16 cellular contexts compared by ENCODE assay signal in genomic region chr2:36511858-36512630, GRCh38.
DNase-seq lines count a peak whose midpoint lies in the region; ATAC-seq and TF ChIP-seq lines count a peak whose summit lies in the region.
"Had no signal": no experiment of that assay in that cellular context is flagged by ENCODE, and none has a peak within 500 bp of the region (broad histone marks: within the 10 kb centered on the region; RNA-seq: fewer than 3 reads in every experiment).

No MANE protein-coding gene starts in this region.

- H3K27me3 ChIP-seq in layer of hippocampus (ENCODE audit: control insufficient read depth, insufficient read depth, low read length), result no peaks in the 10 kb centered on the region

- ATAC-seq in GM21360 (IDR thresholded peaks at IDR 0.05; ENCODE audit: unreplicated experiment), result peak; percentile 59
- ATAC-seq in activated CD8-positive, alpha-beta T cell treated with anti-CD3 and anti-CD28 coated beads for 36 hours, result no peak
- ATAC-seq: activated CD4-positive, CD25-positive, alpha-beta regulatory T cell treated with anti-CD3 and anti-CD28 coated beads, Interleukin-2, amount 50 U/mL, for 24 hours; stimulated activated naive CD8-positive, alpha-beta T cell treated with anti-CD3 and anti-CD28 coated beads, Interleukin-15, Interleukin-2, amounts not matched to agents 100 U/mL and 50 U/mL, for 24 hours had no signal

- H3K36me3 Mint-ChIP-seq in activated CD8-positive, alpha-beta T cell treated with anti-CD3 and anti-CD28 coated beads for 36 hours (ENCODE audit: low read depth), result peaks cover 22% of the 10 kb centered on the region

- no peaks in the 10 kb centered on the region for H3K27me3 Mint-ChIP-seq in activated CD8-positive, alpha-beta T cell treated with anti-CD3 and anti-CD28 coated beads for 36 hours

- DNase-seq in EL (peak; percentile 59), LHCN-M2 (ENCODE audit: low read depth) (peak; percentile 28), nucleus accumbens (lab: John Stamatoyannopoulos, UW) (no peak), NCI-H526 treated with DMSO at 0.1 percent for 48 hours (lab: John Stamatoyannopoulos, UW) (no peak), SKM-1 (lab: John Stamatoyannopoulos, UW; ENCODE audit: unreplicated experiment) (no peak)
- no peak for DNase-seq in activated CD8-positive, alpha-beta T cell treated with anti-CD3 and anti-CD28 coated beads for 36 hours
- DNase-seq: caudate nucleus; NCI-H1092 treated with DMSO at 0.1 percent for 48 hours; stimulated activated CD4-positive, alpha-beta T cell treated with anti-CD3 and anti-CD28 coated beads, Interleukin-1b, Interleukin-23, amount 100 ng/mL, for 48 hours; stimulated activated naive CD8-positive, alpha-beta T cell treated with anti-CD3 and anti-CD28 coated beads, Interleukin-15, Interleukin-2, amounts not matched to agents 100 U/mL and 50 U/mL, for 24 hours had no signal

- POLR2A ChIA-PET in activated CD8-positive, alpha-beta T cell treated with anti-CD3 and anti-CD28 coated beads for 36 hours (lab: Charles Lee), result no interaction called here

- no peak overlapping the region for H3K4me3 Mint-ChIP-seq in activated CD8-positive, alpha-beta T cell treated with anti-CD3 and anti-CD28 coated beads for 36 hours

- no peak overlapping the region for H3K27ac Mint-ChIP-seq in activated CD8-positive, alpha-beta T cell treated with anti-CD3 and anti-CD28 coated beads for 36 hours

- CTCF ChIA-PET in activated CD8-positive, alpha-beta T cell treated with anti-CD3 and anti-CD28 coated beads for 36 hours (lab: Charles Lee), result interaction anchor here (0.6 to 1.7 kb wide), 2 partner anchors 152 to 273 kb away, joined by 3 read pairs; no protein-coding TSS in a partner anchor

- TF ChIP-seq CTCF in activated CD8-positive, alpha-beta T cell treated with anti-CD3 and anti-CD28 coated beads for 36 hours (IDR thresholded peaks at IDR 0.05), result no peak

- H3K4me1 Mint-ChIP-seq in activated CD8-positive, alpha-beta T cell treated with anti-CD3 and anti-CD28 coated beads for 36 hours (ENCODE audit: low read depth), result no peaks in the 10 kb centered on the region

- H3K9me3 Mint-ChIP-seq in activated CD8-positive, alpha-beta T cell treated with anti-CD3 and anti-CD28 coated beads for 36 hours, result no peaks in the 10 kb centered on the region

- peak overlapping the region; percentile 9 for H3K27ac ChIP-seq in layer of hippocampus (ENCODE audit: low read depth, low read length)
- H3K27ac ChIP-seq: C4-2B, epithelial cell of prostate, parathyroid adenoma had no signal

- intact Hi-C loops in activated CD8-positive, alpha-beta T cell treated with anti-CD3 and anti-CD28 coated beads for 36 hours (cut with micrococcal nuclease), result no loop called here

Comparison
In these comparisons a context has a peak if more than half of its experiments do, and no peak if none do; other contexts are left out.
1. DNase-seq: peak in EL (single experiment) and LHCN-M2 (single experiment); none in activated CD8-positive, alpha-beta T cell treated with anti-CD3 and anti-CD28 coated beads for 36 hours (single experiment), nucleus accumbens (0 of 56), NCI-H526 treated with DMSO at 0.1 percent for 48 hours (single experiment) and SKM-1 (single experiment).